ENCODE assay signal across 9 cellular contexts in genomic region chr14:104968153-104968527, GRCh38. TPM values are rescaled to one million over a fixed set of nuclear protein-coding genes. Genes with fewer than 3 reads are reported as not detected.
DNase-seq lines count a peak whose midpoint lies in the region; ATAC-seq and TF ChIP-seq lines count a peak whose summit lies in the region.
"Had no signal": no experiment of that assay in that cellular context is flagged by ENCODE, and none has a peak within 500 bp of the region (broad histone marks: within the 10 kb centered on the region; RNA-seq: fewer than 3 reads in every experiment).

No MANE protein-coding gene starts in this region.

- H3K27me3 Mint-ChIP-seq in stimulated activated memory B cell treated with anti-CD40 and anti-IgM and Interleukin-4, amounts not matched to agents 10 μg/mL and 1 μg/mL and 100 μg/mL, for 72 hours: peaks cover 68% of the 10 kb centered on the region

- peak in 3 of 4 donors; percentile 39 to 54 (median 44) for DNase-seq in body of pancreas
- peak; percentile 45 for DNase-seq in iris pigment epithelial cell (ENCODE audit: low read depth)
- DNase-seq in head of caudate nucleus: no peak
- no peak for DNase-seq in NCI-H1436 (lab: John Stamatoyannopoulos, UW)

- WGBS in body of pancreas, 2 donors: 29 to 46% methylated on average over 4 to 12 of the region's 12 CpGs

- CTCF ChIA-PET in HEK293 (lab: Yijun Ruan, JAX): interaction anchor here (0.5 kb wide), 1 partner anchor 113 kb away, joined by 3 read pairs; no protein-coding TSS in a partner anchor

- ATAC-seq in body of pancreas (peak; percentile 24), HG02571 (IDR thresholded peaks at IDR 0.05; ENCODE audit: unreplicated experiment) (no peak), HG03175 (IDR thresholded peaks at IDR 0.05; ENCODE audit: unreplicated experiment) (no peak)
- peak; percentile 20 for ATAC-seq in stimulated activated memory B cell treated with anti-CD40 and anti-IgM and Interleukin-4, amounts not matched to agents 10 μg/mL and 1 μg/mL and 100 μg/mL, for 72 hours

- H3K27ac ChIP-seq in HEK293 (ENCODE audit: extremely low read depth, low read depth, low read length) (peak overlapping the region; percentile 37; the same call in 1 of the 2 replicates), body of pancreas (peak overlapping the region in 2 of 4 donors; percentile 5 to 25)

- no peaks in the 10 kb centered on the region for H3K36me3 Mint-ChIP-seq in stimulated activated memory B cell treated with anti-CD40 and anti-IgM and Interleukin-4, amounts not matched to agents 10 μg/mL and 1 μg/mL and 100 μg/mL, for 72 hours

- H3K4me3 ChIP-seq in HEK293 (ENCODE audit: low read depth, low read length) (no peak overlapping the region), body of pancreas (no peak overlapping the region)

- no peak for TF ChIP-seq POLR2A in body of pancreas (IDR thresholded peaks at IDR 0.05)

- no peak overlapping the region for H3K4me3 Mint-ChIP-seq in stimulated activated memory B cell treated with anti-CD40 and anti-IgM and Interleukin-4, amounts not matched to agents 10 μg/mL and 1 μg/mL and 100 μg/mL, for 72 hours

- H3K27ac Mint-ChIP-seq in stimulated activated memory B cell treated with anti-CD40 and anti-IgM and Interleukin-4, amounts not matched to agents 10 μg/mL and 1 μg/mL and 100 μg/mL, for 72 hours: no peak overlapping the region

- intact Hi-C loops in body of pancreas (cut with DNase I): no loop called here
- intact Hi-C loops in head of caudate nucleus (cut with DNase I): no loop called here

- TF ChIP-seq CTCF in HEK293 (tag by site-specific recombination; IDR thresholded peaks at IDR 0.05) (no peak), body of pancreas (IDR thresholded peaks at IDR 0.05) (no peak)

- no peaks in the 10 kb centered on the region for H3K36me3 ChIP-seq in HEK293 (ENCODE audit: control insufficient read depth in 2 of 2, insufficient read depth in 1 of 2, low read length in 2 of 2)
- H3K36me3 ChIP-seq in body of pancreas (replicated peaks in 1 of 2; ENCODE audit: insufficient read depth in 1 of 2, low read depth in 2 of 2): no peaks in the 10 kb centered on the region

- H3K9me3 ChIP-seq in HEK293 (ENCODE audit: control insufficient read depth, insufficient read depth, low read depth, low read length) (no peaks in the 10 kb centered on the region), body of pancreas (no peaks in the 10 kb centered on the region)

- POLR2A ChIA-PET in HEK293 (lab: Yijun Ruan, JAX): no interaction called here

- no peaks in the 10 kb centered on the region for H3K27me3 ChIP-seq in body of pancreas

- H3K4me1 ChIP-seq in HEK293 (ENCODE audit: control insufficient read depth, insufficient read depth, low read length) (peaks cover 11% of the 10 kb centered on the region), body of pancreas (peaks cover 35% of the 10 kb centered on the region)

- peaks cover 20% of the 10 kb centered on the region for H3K4me1 Mint-ChIP-seq in stimulated activated memory B cell treated with anti-CD40 and anti-IgM and Interleukin-4, amounts not matched to agents 10 μg/mL and 1 μg/mL and 100 μg/mL, for 72 hours

- H3K9me3 Mint-ChIP-seq in stimulated activated memory B cell treated with anti-CD40 and anti-IgM and Interleukin-4, amounts not matched to agents 10 μg/mL and 1 μg/mL and 100 μg/mL, for 72 hours: no peaks in the 10 kb centered on the region

TF ChIP-seq in HEK293, 187 proteins besides CTCF, POLR2A, EP300 and RAD21 (continues in another document):
- TF ChIP-seq TCF7L2 (IDR thresholded peaks at IDR 0.05; ENCODE audit: borderline replicate concordance, low read depth, low read length) (no peak), GLIS1 (tag by site-specific recombination; IDR thresholded peaks at IDR 0.05) (peak; percentile 71), ZNF341 (tag by site-specific recombination; IDR thresholded peaks at IDR 0.05; ENCODE audit: low read depth) (peak; percentile 36; the same call in 1 of the 2 replicates), ZNF202 (tag by site-specific recombination; IDR thresholded peaks at IDR 0.05; ENCODE audit: borderline replicate concordance) (no peak), ZBTB44 (tag by site-specific recombination; IDR thresholded peaks at IDR 0.05) (no peak), ZNF335 (tag by site-specific recombination; conservative IDR thresholded peaks at IDR 0.05) (no peak), ZNF114 (tag by site-specific recombination; IDR thresholded peaks at IDR 0.05) (no peak), PRDM10 (tag by site-specific recombination; IDR thresholded peaks at IDR 0.05) (peak; percentile 98), ZNF302 (tag by site-specific recombination; IDR thresholded peaks at IDR 0.05; ENCODE audit: low read depth) (no peak), ZNF324 (tag by site-specific recombination; IDR thresholded peaks at IDR 0.05) (no peak), ZNF184 (tag by site-specific recombination; IDR thresholded peaks at IDR 0.05) (no peak), MEIS1 (CRISPR knock-in tag; IDR thresholded peaks at IDR 0.05; ENCODE audit: borderline replicate concordance) (no peak), ZNF311 (tag by site-specific recombination; IDR thresholded peaks at IDR 0.05; ENCODE audit: borderline replicate concordance) (no peak), ZBTB26 (tag by site-specific recombination; optimal IDR thresholded peaks at IDR 0.05) (peak; percentile 22), ZNF239 (tag by site-specific recombination; IDR thresholded peaks at IDR 0.05) (no peak), ZNF350 (tag by site-specific recombination; IDR thresholded peaks at IDR 0.05) (no peak), MYNN (tag by site-specific recombination; IDR thresholded peaks at IDR 0.05; ENCODE audit: borderline replicate concordance) (no peak)

RNA-seq across cellular contexts. Expression of gene AHNAK2, which starts 10.0 kb away (rescaled TPM):
- total RNA-seq in body of pancreas: 1 to 10 TPM; 3.6 to 5.2 TPM

RNA-seq across cellular contexts. Expression of gene CLBA1, which starts 17.4 kb away (rescaled TPM):
- total RNA-seq in body of pancreas: 10 to 100 TPM in 1 of 2 donors, 1 to 10 TPM in 1; 8.6 to 21.1 TPM

RNA-seq across cellular contexts. Expression of gene PLD4, which starts 43.5 kb away (rescaled TPM):
- total RNA-seq in body of pancreas: not detected
- total RNA-seq: RPMI7951 had no signal

RNA-seq across cellular contexts. Expression of gene CDCA4, which starts 52.7 kb away (rescaled TPM):
- 1 to 10 TPM; 2.6 to 4.7 TPM for total RNA-seq in body of pancreas

Comparison
In these comparisons a context has a peak if more than half of its experiments do, and no peak if none do; other contexts are left out.
1. ATAC-seq: peak in body of pancreas (single experiment) and stimulated activated memory B cell treated with anti-CD40 and anti-IgM and Interleukin-4, amounts not matched to agents 10 μg/mL and 1 μg/mL and 100 μg/mL, for 72 hours (single experiment); none in HG02571 (single experiment) and HG03175 (single experiment).
2. DNase-seq: peak in body of pancreas (3 of 4) and iris pigment epithelial cell (single experiment); none in head of caudate nucleus (0 of 42) and NCI-H1436 (single experiment).